In genomic region chr6:53543341-53544010, GRCh38 we compare ENCODE assay signal across 8 cellular contexts. TPM values are rescaled to one million over a fixed set of nuclear protein-coding genes. Genes with fewer than 3 reads are reported as not detected.
DNase-seq lines count a peak whose midpoint lies in the region; ATAC-seq, FAIRE-seq and TF ChIP-seq lines count a peak whose summit lies in the region.

No MANE protein-coding gene starts in this region.

- peaks cover 27% of the 10 kb centered on the region for H3K27me3 Mint-ChIP-seq in activated naive CD4-positive, alpha-beta T cell treated with anti-CD3 and anti-CD28 coated beads, Interleukin-2, amount 10 ng/mL, durations not matched to agents 7 days and 5 days

- FAIRE-seq in HepG2 (lab: Jason Lieb, UNC): no peak

- no peaks in the 10 kb centered on the region for H3K9me3 ChIP-seq in adipocyte (ENCODE audit: control insufficient read depth, low read length)
- no peaks in the 10 kb centered on the region for H3K9me3 ChIP-seq in HepG2 (ENCODE audit: low read length)
- H3K9me3 ChIP-seq in upper lobe of left lung: no peaks in the 10 kb centered on the region

- CTCF ChIA-PET in activated naive CD4-positive, alpha-beta T cell treated with anti-CD3 and anti-CD28 coated beads, Interleukin-2, amount 10 ng/mL, durations not matched to agents 7 days and 5 days (lab: Charles Lee): interaction anchor here (1.0 to 2.3 kb wide), 5 partner anchors 9 to 183 kb away, joined by 3 to 16 read pairs (median 4); no protein-coding TSS in a partner anchor
- CTCF ChIA-PET in HepG2 (lab: Yijun Ruan, JAX; ENCODE audit: low intra/inter-chr PET ratio, low total read pairs): interaction anchor here (1.7 to 2.5 kb wide), 2 partner anchors 109 to 182 kb away, joined by 8 to 39 read pairs; no protein-coding TSS in a partner anchor

- H3K9me3 Mint-ChIP-seq in activated naive CD4-positive, alpha-beta T cell treated with anti-CD3 and anti-CD28 coated beads, Interleukin-2, amount 10 ng/mL, durations not matched to agents 7 days and 5 days: no peaks in the 10 kb centered on the region

- H3K4me1 ChIP-seq in adipocyte (ENCODE audit: control insufficient read depth, insufficient read depth, low read length) (peaks cover 34% of the 10 kb centered on the region), HepG2 (ENCODE audit: insufficient read depth, low read length) (peaks cover 77% of the 10 kb centered on the region), upper lobe of left lung (peaks cover 13 to 37% (median 17%) of the 10 kb centered on the region in 4 donors)

- peaks cover 67% of the 10 kb centered on the region for H3K79me2 ChIP-seq in HepG2 (ENCODE audit: insufficient read depth, low read length)

- H3K27me3 ChIP-seq in adipocyte (replicated peaks; ENCODE audit: control insufficient read depth, insufficient read depth, low read length) (no peaks in the 10 kb centered on the region), HepG2 (ENCODE audit: control insufficient read depth in 1 of 2, insufficient read depth in 2 of 2, low read length in 2 of 2) (no peaks in the 10 kb centered on the region; a peak in 1 of 5 replicates), upper lobe of left lung (peaks cover 0 to 1% (median 0%) of the 10 kb centered on the region in 4 donors)

- 2% methylated on average over 3 of the region's 3 CpGs for WGBS in HepG2 (ENCODE audit: low lambda C conversion rate)
- 25 to 36% methylated on average over 3 of the region's 3 CpGs for WGBS in upper lobe of left lung, 2 donors

- peak overlapping the region; percentile 91 for H3K4me2 ChIP-seq in HepG2 (ENCODE audit: low read depth, low read length)

- intact Hi-C loops in HepG2 (cut with micrococcal nuclease; ENCODE audit: unreplicated experiment): loop anchor here (1.0 to 2.0 kb wide), 5 partner anchors 15 to 251 kb away; partner anchors contain the start of gene LRRC1

- H3K9ac ChIP-seq in adipocyte (ENCODE audit: low read length): peak overlapping the region; percentile 92
- H3K9ac ChIP-seq in HepG2 (ENCODE audit: insufficient read depth, low read depth, low read length): peak overlapping the region; percentile 94

- peaks cover 27% of the 10 kb centered on the region for H4K20me1 ChIP-seq in HepG2 (ENCODE audit: insufficient read depth, low read length)

- TF ChIP-seq EP300 in HepG2 (IDR thresholded peaks at IDR 0.05; ENCODE audit: low read depth in 2 of 2, low read length in 2 of 2) (no peak), HepG2 (CRISPR knock-in tag; IDR thresholded peaks at IDR 0.05; ENCODE audit: borderline replicate concordance) (no peak), upper lobe of left lung (IDR thresholded peaks at IDR 0.05) (no peak)

- no peak overlapping the region for H2AFZ ChIP-seq in HepG2 (ENCODE audit: low read length)

- ATAC-seq in HepG2 (no peak), upper lobe of left lung (ENCODE audit: low FRiP score in 2 of 2) (no peak), HG02763 (IDR thresholded peaks at IDR 0.05; ENCODE audit: unreplicated experiment) (no peak)

- peaks cover 5% of the 10 kb centered on the region for H3K36me3 ChIP-seq in adipocyte (ENCODE audit: control insufficient read depth, insufficient read depth, low read length, severe bottlenecking)
- peaks cover 0 to 19% of the 10 kb centered on the region in 2 experiments; a peak in 2 of 5 replicates for H3K36me3 ChIP-seq in HepG2 (replicated peaks in 1 of 2; ENCODE audit: control insufficient read depth in 1 of 2, insufficient read depth in 2 of 2, low read length in 2 of 2)
- no peaks in the 10 kb centered on the region for H3K36me3 ChIP-seq in upper lobe of left lung

- BruUV-seq in HepG2 (replicated peaks; lab: Mats Ljungman, UMichigan): TSS peak; percentile 46

- POLR2A ChIA-PET in HepG2 (lab: Yijun Ruan, JAX): interaction anchor here (0.8 to 4.0 kb wide), 4 partner anchors 50 to 250 kb away, joined by 3 to 52 read pairs (median 12); partner anchors contain the start of gene LRRC1

- peak overlapping the region; percentile 82 for H3K4me3 ChIP-seq in adipocyte (ENCODE audit: low read length)
- H3K4me3 ChIP-seq in HepG2 (replicated peaks in 1 of 3; ENCODE audit: insufficient read depth in 1 of 3, low read depth in 2 of 3, low read length in 3 of 3): peak overlapping the region; percentile 91 to 99 (median 97)
- H3K4me3 ChIP-seq in upper lobe of left lung: peak overlapping the region; percentile 45 to 84 (median 74)

- peak overlapping the region; percentile 95 for H3K4me3 Mint-ChIP-seq in activated naive CD4-positive, alpha-beta T cell treated with anti-CD3 and anti-CD28 coated beads, Interleukin-2, amount 10 ng/mL, durations not matched to agents 7 days and 5 days

- peaks cover 12% of the 10 kb centered on the region for H3K36me3 Mint-ChIP-seq in activated naive CD4-positive, alpha-beta T cell treated with anti-CD3 and anti-CD28 coated beads, Interleukin-2, amount 10 ng/mL, durations not matched to agents 7 days and 5 days

- peak overlapping the region; percentile 97 for H3K27ac ChIP-seq in HepG2 (ENCODE audit: extremely low read length, insufficient read depth, low read length)
- peak overlapping the region in 3 of 4 donors; percentile 85 to 94 (median 88) for H3K27ac ChIP-seq in upper lobe of left lung

- H3K27ac Mint-ChIP-seq in activated naive CD4-positive, alpha-beta T cell treated with anti-CD3 and anti-CD28 coated beads, Interleukin-2, amount 10 ng/mL, durations not matched to agents 7 days and 5 days: peak overlapping the region; percentile 91

- TF ChIP-seq RAD21 in HepG2 (CRISPR knock-in tag; IDR thresholded peaks at IDR 0.05): no peak

- DNase-seq in activated naive CD4-positive, alpha-beta T cell treated with anti-CD3 and anti-CD28 coated beads, Interleukin-2, amount 10 ng/mL, durations not matched to agents 7 days and 5 days: no peak
- DNase-seq in activated naive CD4-positive, alpha-beta T cell treated with anti-CD3 and anti-CD28 coated beads, Interleukin-2, amount 50 U/mL, for 16 hours: no peak
- peak; percentile 47 for DNase-seq in adipocyte (ENCODE audit: low read depth)
- no peak for DNase-seq in HepG2 (ENCODE audit: low spot score)
- no peak for DNase-seq in upper lobe of left lung
- no peak for DNase-seq in HuH-7 (ENCODE audit: low spot score)
- DNase-seq in NCI-H526 treated with DMSO at 0.1 percent for 48 hours (lab: John Stamatoyannopoulos, UW): no peak

- TF ChIP-seq POLR2A in HepG2 (IDR thresholded peaks at IDR 0.05; ENCODE audit: insufficient read depth in 1 of 2, low read depth in 2 of 2, low read length in 2 of 2) (0 out of 4 replicates have a peak, but pooled peaks of 1 of the 2 experiments have one; percentile 12), upper lobe of left lung (IDR thresholded peaks at IDR 0.05) (no peak)

- peaks cover 57% of the 10 kb centered on the region for H3K4me1 Mint-ChIP-seq in activated naive CD4-positive, alpha-beta T cell treated with anti-CD3 and anti-CD28 coated beads, Interleukin-2, amount 10 ng/mL, durations not matched to agents 7 days and 5 days

- TF ChIP-seq CTCF in HepG2 (CRISPR knock-in tag; IDR thresholded peaks at IDR 0.05): no peak
- no peak for TF ChIP-seq CTCF in upper lobe of left lung (IDR thresholded peaks at IDR 0.05)

- in situ Hi-C loops in HepG2 (cut with HindIII; ENCODE audit: extremely low pct_ligation_motif_present, low pct_unique_long_range_greater_than_20kb): no loop called here

RNA-seq across cellular contexts. Expression of gene GCLC, which starts 1.4 kb away (rescaled TPM):
- total RNA-seq in HepG2 (2016; rRNA removed; fragmentation: Illumina TruSeq; extraction: Trizol) (84.6 and 96.9 TPM in 2 replicates), upper lobe of left lung (10 to 100 TPM; 21.9 to 60.2 (median 27.2) TPM)
- 11.5 and 11.6 TPM in 2 replicates for total RNA-seq in HepG2 (2016; cell fraction: cytosol; rRNA removed; fragmentation: Illumina TruSeq; extraction: Trizol; ENCODE audit: low read depth)
- total RNA-seq in HepG2 (2016; cell fraction: insoluble cytoplasmic fraction; rRNA removed; fragmentation: Illumina TruSeq; extraction: Trizol): 74.6 and 95.9 TPM in 2 replicates
- 35.6 and 39.1 TPM in 2 replicates for total RNA-seq in HepG2 (2016; cell fraction: membrane; rRNA removed; fragmentation: Illumina TruSeq; extraction: Trizol)
- total RNA-seq in HepG2 (2016; cell fraction: nucleus; rRNA removed; fragmentation: Illumina TruSeq; extraction: Trizol): 62.3 and 75.3 TPM in 2 replicates
- 21.5 and 35.3 TPM in 2 replicates for polyA plus RNA-seq in HepG2 (2011; rRNA removed)
- 12.9 and 21.5 TPM in 2 replicates for polyA plus RNA-seq in HepG2 (2011; cell fraction: cytosol; rRNA removed)
- polyA plus RNA-seq in HepG2 (2011; cell fraction: nucleus; rRNA removed): 29.1 and 32.0 TPM in 2 replicates
- 66.0 and 93.9 TPM in 2 replicates for polyA plus RNA-seq in HepG2 (2012)
- polyA plus RNA-seq in HepG2 (2016; cell fraction: cytosol; fragmentation: Illumina TruSeq; extraction: Trizol; ENCODE audit: low read depth): 3.5 and 3.7 TPM in 2 replicates
- polyA plus RNA-seq in HepG2 (2016; cell fraction: insoluble cytoplasmic fraction; fragmentation: Illumina TruSeq; extraction: Trizol; ENCODE audit: low read depth): 80.0 and 80.6 TPM in 2 replicates
- 12.9 and 13.2 TPM in 2 replicates for polyA plus RNA-seq in HepG2 (2016; cell fraction: membrane; fragmentation: Illumina TruSeq; extraction: Trizol; ENCODE audit: low read depth)
- polyA plus RNA-seq in HepG2 (2016; cell fraction: nucleus; fragmentation: Illumina TruSeq; extraction: Trizol; ENCODE audit: insufficient read depth, low read depth): 78.5 and 78.7 TPM in 2 replicates
- polyA minus RNA-seq in HepG2 (2011; rRNA and poly(A)+ RNA removed; ENCODE audit: low replicate concordance): 29.2 and 35.2 TPM in 2 replicates
- 31.5 and 48.1 TPM in 2 replicates for polyA minus RNA-seq in HepG2 (2011; cell fraction: cytosol; rRNA and poly(A)+ RNA removed)
- 101 and 110 TPM in 2 replicates for polyA minus RNA-seq in HepG2 (2011; cell fraction: nucleus; rRNA and poly(A)+ RNA removed)
